ENCODE assay signal across 28 cellular contexts in genomic region chr2:235689427-235689853, GRCh38.
DNase-seq lines count a peak whose midpoint lies in the region; ATAC-seq and TF ChIP-seq lines count a peak whose summit lies in the region.
"Had no signal": no experiment of that assay in that cellular context is flagged by ENCODE, and none has a peak within 500 bp of the region (broad histone marks: within the 10 kb centered on the region; RNA-seq: fewer than 3 reads in every experiment).

No MANE protein-coding gene starts in this region.

- DNase-seq in Ammon's horn (ENCODE audit: low spot score) (peak; percentile 58), WTC11 (ENCODE audit: low spot score) (no peak), hepatocyte (ENCODE audit: low spot score) (no peak), pons (ENCODE audit: low spot score) (peak; percentile 86), GM19238 (ENCODE audit: insufficient read length, low spot score) (no peak), foreskin fibroblast (no peak), mesenteric fat pad (ENCODE audit: low spot score) (no peak)
- DNase-seq in activated CD4-positive, alpha-beta T cell treated with anti-CD3 and anti-CD28 coated beads for 4 hours = no peak
- DNase-seq: activated CD4-positive, CD25-positive, alpha-beta regulatory T cell treated with anti-CD3 and anti-CD28 coated beads, Interleukin-2, amount 50 U/mL, for 72 hours; activated CD8-positive, alpha-beta T cell treated with anti-CD3 and anti-CD28 coated beads for 36 hours; aorta; CD8-positive, alpha-beta T cell; DMS79; endodermal cell; esophagus squamous epithelium; GF-D8; IMR-90; mammary epithelial cell; NCI-H1694 treated with DMSO at 0.1 percent for 48 hours; NCI-H526; SIG-M5; stimulated activated naive CD4-positive, alpha-beta T cell treated with Interleukin-2 at 50 U/mL for 16 hours had no signal

- H3K27me3 ChIP-seq in hepatocyte = no peaks in the 10 kb centered on the region
- H3K27me3 ChIP-seq: cardiac muscle cell, esophagus squamous epithelium had no signal

- peak overlapping the region; percentile 57; the same call in 1 of the 2 replicates for H3K27ac Mint-ChIP-seq in WTC11
- H3K27ac Mint-ChIP-seq: activated CD8-positive, alpha-beta T cell treated with anti-CD3 and anti-CD28 coated beads for 36 hours; activated naive CD8-positive, alpha-beta T cell; activated T-helper 2 cell treated with anti-CD3 and anti-CD28 coated beads, Interferon-gamma antibody, Interleukin-2, Interleukin-4, amounts not matched to agents 10 μg/mL and 5 μg/mL and 100 μg/mL, durations not matched to agents 14 hours and 24 hours and 36 hours; B cell; CD8-positive, alpha-beta T cell; endodermal cell had no signal

- peaks cover 67% of the 10 kb centered on the region for H3K4me1 Mint-ChIP-seq in WTC11
- H3K4me1 Mint-ChIP-seq: B cell had no signal

- ATAC-seq in WTC11 = no peak
- ATAC-seq: activated CD8-positive, alpha-beta T cell treated with anti-CD3 and anti-CD28 coated beads for 36 hours; CD8-positive, alpha-beta T cell; Panc1 had no signal

- H3K4me3 Mint-ChIP-seq in WTC11 = no peak overlapping the region
- H3K4me3 Mint-ChIP-seq: activated CD8-positive, alpha-beta T cell treated with anti-CD3 and anti-CD28 coated beads for 36 hours; activated naive CD8-positive, alpha-beta T cell; B cell; CD8-positive, alpha-beta T cell; endodermal cell had no signal

- no peaks in the 10 kb centered on the region for H3K36me3 Mint-ChIP-seq in WTC11
- H3K36me3 Mint-ChIP-seq: activated naive CD8-positive, alpha-beta T cell; CD8-positive, alpha-beta T cell had no signal

- peaks cover 10% of the 10 kb centered on the region for H3K4me1 ChIP-seq in hepatocyte (ENCODE audit: insufficient read depth)

- CTCF ChIA-PET in WTC11 (lab: Charles Lee) = no interaction called here

- H4K20me1 ChIP-seq in hepatocyte (ENCODE audit: insufficient read depth, poor library complexity, severe bottlenecking) = peaks cover 11% of the 10 kb centered on the region

- H3K4me2 ChIP-seq in hepatocyte = peak overlapping the region; percentile 39

- 84% methylated on average over 4 of the region's 4 CpGs for WGBS in hepatocyte (ENCODE audit: low lambda C conversion rate, missing lambda C conversion rate)

- no peaks in the 10 kb centered on the region for H3K36me3 ChIP-seq in hepatocyte (replicated peaks; ENCODE audit: insufficient read depth, low read depth)
- H3K36me3 ChIP-seq: cardiac muscle cell, esophagus squamous epithelium had no signal

- no peaks in the 10 kb centered on the region for H3K9me3 Mint-ChIP-seq in WTC11
- H3K9me3 Mint-ChIP-seq: activated CD8-positive, alpha-beta T cell treated with anti-CD3 and anti-CD28 coated beads for 36 hours; activated T-helper 2 cell treated with anti-CD3 and anti-CD28 coated beads, Interferon-gamma antibody, Interleukin-2, Interleukin-4, amounts not matched to agents 10 μg/mL and 5 μg/mL and 100 μg/mL, durations not matched to agents 14 hours and 24 hours and 36 hours; CD8-positive, alpha-beta T cell; endodermal cell had no signal

- TF ChIP-seq CTCF in WTC11 (IDR thresholded peaks at IDR 0.05) (no peak), hepatocyte (IDR thresholded peaks at IDR 0.05; ENCODE audit: poor library complexity) (no peak), foreskin fibroblast (IDR thresholded peaks at IDR 0.05; ENCODE audit: low read depth, low read length) (no peak)

- POLR2A ChIA-PET in WTC11 (lab: Charles Lee) = no interaction called here

- no peaks in the 10 kb centered on the region for H3K9me2 ChIP-seq in hepatocyte (replicated peaks; ENCODE audit: insufficient read depth)

- H3K79me2 ChIP-seq in hepatocyte = peaks cover 82% of the 10 kb centered on the region

- no peak overlapping the region for H2AFZ ChIP-seq in hepatocyte

- H3K9me3 ChIP-seq in hepatocyte (ENCODE audit: low read depth) = no peaks in the 10 kb centered on the region

- peak overlapping the region; percentile 76 for H3K27ac ChIP-seq in hepatocyte
- H3K27ac ChIP-seq: cardiac muscle cell, esophagus squamous epithelium had no signal

- no peaks in the 10 kb centered on the region for H3K27me3 Mint-ChIP-seq in WTC11 (ENCODE audit: low read depth)
- H3K27me3 Mint-ChIP-seq: progenitor cell of endocrine pancreas had no signal

- H3K4me3 ChIP-seq in hepatocyte (no peak overlapping the region), foreskin fibroblast (ENCODE audit: low read depth in 1 of 2, low read length in 2 of 2) (no peak overlapping the region)
- H3K4me3 ChIP-seq: cardiac muscle cell, esophagus squamous epithelium had no signal

TF ChIP-seq in WTC11, 78 proteins besides CTCF, POLR2A, EP300 and RAD21:
- no peak for TF ChIP-seq AR (CRISPR knock-in tag; IDR thresholded peaks at IDR 0.05)

Comparison
In these comparisons a context has a peak if more than half of its experiments do, and no peak if none do; other contexts are left out.
1. DNase-seq: peak in Ammon's horn (single experiment) and pons (single experiment); none in WTC11 (single experiment), hepatocyte (single experiment), activated CD4-positive, alpha-beta T cell treated with anti-CD3 and anti-CD28 coated beads for 4 hours (0 of 2), GM19238 (single experiment), foreskin fibroblast (0 of 2) and mesenteric fat pad (single experiment).